1 cellular context compared by ENCODE assay signal in genomic region chr16:71674229-71674628, GRCh38.
TF ChIP-seq lines count a peak whose summit lies in the region.

No MANE protein-coding gene starts in this region.

TF ChIP-seq in SK-N-SH, 30 proteins besides CTCF, POLR2A, EP300 and RAD21 (continued from another document):
- TF ChIP-seq, protein P1, sequence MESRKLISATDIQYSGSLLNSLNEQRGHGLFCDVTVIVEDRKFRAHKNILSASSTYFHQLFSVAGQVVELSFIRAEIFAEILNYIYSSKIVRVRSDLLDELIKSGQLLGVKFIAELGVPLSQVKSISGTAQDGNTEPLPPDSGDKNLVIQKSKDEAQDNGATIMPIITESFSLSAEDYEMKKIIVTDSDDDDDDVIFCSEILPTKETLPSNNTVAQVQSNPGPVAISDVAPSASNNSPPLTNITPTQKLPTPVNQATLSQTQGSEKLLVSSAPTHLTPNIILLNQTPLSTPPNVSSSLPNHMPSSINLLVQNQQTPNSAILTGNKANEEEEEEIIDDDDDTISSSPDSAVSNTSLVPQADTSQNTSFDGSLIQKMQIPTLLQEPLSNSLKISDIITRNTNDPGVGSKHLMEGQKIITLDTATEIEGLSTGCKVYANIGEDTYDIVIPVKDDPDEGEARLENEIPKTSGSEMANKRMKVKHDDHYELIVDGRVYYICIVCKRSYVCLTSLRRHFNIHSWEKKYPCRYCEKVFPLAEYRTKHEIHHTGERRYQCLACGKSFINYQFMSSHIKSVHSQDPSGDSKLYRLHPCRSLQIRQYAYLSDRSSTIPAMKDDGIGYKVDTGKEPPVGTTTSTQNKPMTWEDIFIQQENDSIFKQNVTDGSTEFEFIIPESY (IDR thresholded peaks at IDR 0.05; ENCODE audit: borderline replicate concordance, low read depth): no peak
- TF ChIP-seq TAF1 (IDR thresholded peaks at IDR 0.05; ENCODE audit: borderline replicate concordance, low read depth, low read length): no peak
